In the genomic region with DNA sequence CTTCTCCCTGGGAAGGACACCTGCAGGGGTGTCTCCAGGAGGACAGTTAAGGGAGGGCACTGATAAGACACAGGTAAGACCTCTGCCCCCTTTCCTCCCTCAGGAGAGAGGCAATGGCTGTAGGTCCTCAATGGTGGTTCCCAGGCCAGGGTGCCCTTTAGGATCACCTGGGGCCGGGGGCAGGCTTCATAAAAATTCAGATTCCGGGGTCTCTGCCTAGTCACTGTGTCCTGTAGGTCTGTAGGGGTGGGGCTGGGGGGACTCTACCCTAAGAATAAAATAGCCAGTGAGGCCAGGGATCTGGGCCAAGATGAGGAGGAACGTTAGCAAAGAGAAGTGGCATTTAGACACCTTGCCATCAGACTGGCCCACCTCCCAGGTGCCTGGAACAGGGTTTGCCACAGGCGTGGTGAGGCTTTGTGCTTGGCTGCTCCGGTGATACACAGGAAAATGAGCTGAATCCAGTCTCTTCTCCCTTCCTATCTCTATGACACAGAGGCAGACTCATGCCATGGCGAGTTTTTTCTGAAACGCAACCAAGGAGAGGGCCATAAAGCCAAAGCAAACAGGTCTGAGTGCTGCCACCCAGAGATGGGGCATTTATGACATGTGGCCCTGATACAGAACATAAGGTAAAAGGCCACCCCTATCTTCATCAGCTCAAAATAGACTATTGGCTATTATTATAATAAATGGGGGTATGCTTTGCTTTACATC, we compare ENCODE assay signal across 26 cellular contexts. TPM values are rescaled to one million over a fixed set of nuclear protein-coding genes. Genes with fewer than 3 reads are reported as not detected.
A peak's percentile ranks its signal among the peaks of the same experiment; 100 is the strongest.
DNase-seq lines count a peak whose midpoint lies in the region; ATAC-seq, FAIRE-seq and TF ChIP-seq lines count a peak whose summit lies in the region.
"Had no signal": no experiment of that assay in that cellular context is flagged by ENCODE, and none has a peak within 500 bp of the region (broad histone marks: within the 10 kb centered on the region; RNA-seq: fewer than 3 reads in every experiment).

No MANE protein-coding gene starts in this region.

- CTCF ChIA-PET in MCF 10A (lab: Yijun Ruan, JAX): interaction anchor here (0.9 to 1.0 kb wide), 2 partner anchors 13 to 22 kb away, joined by 3 to 5 read pairs; no protein-coding TSS in a partner anchor

- TF ChIP-seq CTCF in breast epithelium (IDR thresholded peaks at IDR 0.05) (no peak), MCF 10A (IDR thresholded peaks at IDR 0.05; ENCODE audit: unreplicated experiment) (no peak), bronchial epithelial cell (IDR thresholded peaks at IDR 0.05; ENCODE audit: insufficient read depth, low read length, severe bottlenecking) (no peak)

- ATAC-seq in left lobe of liver (peak; percentile 35), left cardiac atrium (no peak), HG03196 (IDR thresholded peaks at IDR 0.05; ENCODE audit: unreplicated experiment) (no peak), GM18858 (IDR thresholded peaks at IDR 0.05; ENCODE audit: unreplicated experiment) (no peak)
- ATAC-seq: heart left ventricle; naive thymus-derived CD8-positive, alpha-beta T cell had no signal

- H3K4me1 Mint-ChIP-seq in MCF 10A (ENCODE audit: insufficient read depth, unreplicated experiment): peaks cover 8% of the 10 kb centered on the region

- H3K4me3 Mint-ChIP-seq in MCF 10A (ENCODE audit: unreplicated experiment): no peak overlapping the region
- H3K4me3 Mint-ChIP-seq: CD8-positive, alpha-beta memory T cell; naive thymus-derived CD8-positive, alpha-beta T cell had no signal

- H3K36me3 ChIP-seq in breast epithelium (no peaks in the 10 kb centered on the region), bronchial epithelial cell (ENCODE audit: control insufficient read depth, insufficient read depth, low read length) (peaks cover 21% of the 10 kb centered on the region)
- H3K36me3 ChIP-seq: uterus had no signal

- H3K27ac ChIP-seq in breast epithelium: peak overlapping the region; percentile 4 to 55
- H3K27ac ChIP-seq: heart left ventricle, testis, uterus had no signal

- H3K27me3 Mint-ChIP-seq in MCF 10A (ENCODE audit: insufficient read depth, unreplicated experiment): no peaks in the 10 kb centered on the region
- H3K27me3 Mint-ChIP-seq: CD8-positive, alpha-beta memory T cell; naive thymus-derived CD8-positive, alpha-beta T cell had no signal

- H3K4me3 ChIP-seq in breast epithelium (no peak overlapping the region), bronchial epithelial cell (ENCODE audit: low read depth, low read length) (no peak overlapping the region)
- H3K4me3 ChIP-seq: heart left ventricle, testis, uterus had no signal

- no TSS peak for BruUV-seq in MCF 10A (replicated peaks; lab: Mats Ljungman, UMichigan)

- no peaks in the 10 kb centered on the region for H3K9me3 ChIP-seq in breast epithelium
- H3K9me3 ChIP-seq: heart left ventricle, testis, uterus had no signal

- no peak for DNase-seq in breast epithelium (ENCODE audit: low spot score in 2 of 2)
- DNase-seq in MCF 10A (ENCODE audit: unreplicated experiment): no peak
- peak; percentile 38 for DNase-seq in bronchial epithelial cell (ENCODE audit: low read depth)
- DNase-seq in left lobe of liver (ENCODE audit: low spot score): no peak
- no peak for DNase-seq in amniotic stem cell (lab: John Stamatoyannopoulos, UW)
- no peak for DNase-seq in left cardiac atrium
- DNase-seq: activated CD4-positive, alpha-beta T cell treated with anti-CD3 and anti-CD28 coated beads for 4 hours; activated gamma-delta T cell; activated T-cell treated with anti-CD3 and anti-CD28 coated beads, Interleukin-2, amount 50 U/mL, for 1 hour; AML-193; CD8-positive, alpha-beta memory T cell; heart left ventricle; KG1; MM.1S; naive thymus-derived CD8-positive, alpha-beta T cell; NCI-H2081 treated with DMSO at 0.1 percent for 48 hours; NCI-H774; occipital lobe; stimulated activated CD4-positive, alpha-beta T cell treated with anti-CD3 and anti-CD28 coated beads, Interleukin-15, amount 100 ng/mL, for 24 hours; stimulated activated naive CD4-positive, alpha-beta T cell treated with Interleukin-2 at 50 U/mL for 16 hours; testis; uterus had no signal

- TF ChIP-seq POLR2A in breast epithelium (IDR thresholded peaks at IDR 0.05): no peak

- H3K9me3 Mint-ChIP-seq in MCF 10A (ENCODE audit: unreplicated experiment): no peaks in the 10 kb centered on the region
- H3K9me3 Mint-ChIP-seq: CD8-positive, alpha-beta memory T cell; naive thymus-derived CD8-positive, alpha-beta T cell had no signal

- H3K4me1 ChIP-seq in breast epithelium: no peaks in the 10 kb centered on the region
- H3K4me1 ChIP-seq: testis, uterus had no signal

- H3K36me3 Mint-ChIP-seq in MCF 10A (ENCODE audit: insufficient read depth, unreplicated experiment): peaks cover 9% of the 10 kb centered on the region
- H3K36me3 Mint-ChIP-seq: CD8-positive, alpha-beta memory T cell; naive thymus-derived CD8-positive, alpha-beta T cell had no signal

- no peak for FAIRE-seq in bronchial epithelial cell (lab: Jason Lieb, UNC)
- FAIRE-seq: A204.1, H54 had no signal

- no peak overlapping the region for H3K27ac Mint-ChIP-seq in MCF 10A (ENCODE audit: low read depth, unreplicated experiment)

- POLR2A ChIA-PET in MCF 10A (lab: Yijun Ruan, JAX): interaction anchor here (1.7 kb wide), 1 partner anchor 25 kb away, joined by 3 read pairs; no protein-coding TSS in a partner anchor

- H3K27me3 ChIP-seq in breast epithelium: no peaks in the 10 kb centered on the region
- H3K27me3 ChIP-seq in bronchial epithelial cell (ENCODE audit: control insufficient read depth, insufficient read depth, low read length): no peaks in the 10 kb centered on the region
- H3K27me3 ChIP-seq: heart left ventricle, testis, uterus had no signal

- intact Hi-C loops in breast epithelium (cut with DNase I; ENCODE audit: low total_unique reads) (no loop called here), MCF 10A (cut with micrococcal nuclease) (no loop called here), left cardiac atrium (cut with DNase I) (no loop called here)

RNA-seq across cellular contexts. Expression of a gene that starts 52.6 kb away (rescaled TPM):
- 10 to 100 TPM; 14.3 to 30.5 (median 14.7) TPM for total RNA-seq in breast epithelium
- 13.2 and 15.0 TPM in 2 replicates for total RNA-seq in MCF 10A (2022)
- total RNA-seq in bronchial epithelial cell: 12.4 and 16.1 TPM in 2 replicates
- total RNA-seq in left lobe of liver: 43.5 TPM
- 10 to 100 TPM; 24.6 to 27.7 TPM for total RNA-seq in left cardiac atrium
